In genomic region chr9:136359774-136360718, GRCh38 we compare ENCODE assay signal across 25 cellular contexts. TPM values are rescaled to one million over a fixed set of nuclear protein-coding genes. Genes with fewer than 3 reads are reported as not detected.
DNase-seq lines count a peak whose midpoint lies in the region; ATAC-seq, FAIRE-seq and TF ChIP-seq lines count a peak whose summit lies in the region.
"Had no signal": no experiment of that assay in that cellular context is flagged by ENCODE, and none has a peak within 500 bp of the region (broad histone marks: within the 10 kb centered on the region; RNA-seq: fewer than 3 reads in every experiment).

No MANE protein-coding gene starts in this region.

- H2AFZ ChIP-seq in HepG2 (ENCODE audit: low read length) = no peak overlapping the region

- no peak for FAIRE-seq in HepG2 (lab: Jason Lieb, UNC)
- FAIRE-seq: G401.6, H54 had no signal

- peaks cover 6% of the 10 kb centered on the region for H3K27me3 Mint-ChIP-seq in neural crest cell (ENCODE audit: low read depth)
- H3K27me3 Mint-ChIP-seq: activated CD4-positive, alpha-beta T cell treated with anti-CD3 and anti-CD28 coated beads, Interleukin-2, amount 10 ng/mL, durations not matched to agents 24 days and 14 days; CD4-positive, CD25-positive, alpha-beta regulatory T cell; naive thymus-derived CD8-positive, alpha-beta T cell had no signal

- TF ChIP-seq CTCF in HepG2 (CRISPR knock-in tag; IDR thresholded peaks at IDR 0.05) (no peak), right lobe of liver (IDR thresholded peaks at IDR 0.05) (no peak), neural crest cell (conservative IDR thresholded peaks at IDR 0.05) (no peak), uterus (IDR thresholded peaks at IDR 0.05) (no peak), vagina (IDR thresholded peaks at IDR 0.05) (no peak)

- POLR2A ChIA-PET in HepG2 (lab: Yijun Ruan, JAX) = no interaction called here

- no peaks in the 10 kb centered on the region for H3K79me2 ChIP-seq in HepG2 (ENCODE audit: insufficient read depth, low read length)

- DNase-seq in HepG2 (ENCODE audit: low spot score) = no peak
- no peak for DNase-seq in right lobe of liver
- no peak for DNase-seq in neural crest cell (ENCODE audit: low read depth, low spot score)
- no peak for DNase-seq in uterus
- DNase-seq in NCI-H446 treated with DMSO at 0.1 percent for 48 hours (lab: John Stamatoyannopoulos, UW) = no peak
- DNase-seq in vagina (ENCODE audit: extremely low spot score in 2 of 2) = no peak
- DNase-seq: activated CD4-positive, alpha-beta T cell treated with anti-CD3 and anti-CD28 coated beads, Interleukin-2, amount 10 ng/mL, durations not matched to agents 24 days and 14 days; activated naive CD4-positive, alpha-beta T cell treated with anti-CD3 and anti-CD28 coated beads for 36 hours; activated T-cell treated with anti-CD3 and anti-CD28 coated beads, Interleukin-2, amount 50 U/mL, for 72 hours; CD4-positive, CD25-positive, alpha-beta regulatory T cell; central memory CD4-positive, alpha-beta T cell; head of caudate nucleus; left colon; MM.1S; naive thymus-derived CD8-positive, alpha-beta T cell; NCI-H1436; NCI-H2107; NCI-H510A treated with DMSO at 0.1 percent for 48 hours; Peyer's patch; T-helper 2 cell had no signal

- H4K20me1 ChIP-seq in HepG2 (ENCODE audit: insufficient read depth, low read length) = no peaks in the 10 kb centered on the region

- H3K36me3 ChIP-seq in HepG2 (replicated peaks in 1 of 2; ENCODE audit: control insufficient read depth in 1 of 2, insufficient read depth in 2 of 2, low read length in 2 of 2) (no peaks in the 10 kb centered on the region), right lobe of liver (no peaks in the 10 kb centered on the region), uterus (no peaks in the 10 kb centered on the region), vagina (no peaks in the 10 kb centered on the region)
- H3K36me3 ChIP-seq: Peyer's patch had no signal

- no peak for ATAC-seq in HepG2
- no peak for ATAC-seq in right lobe of liver
- ATAC-seq: activated T-cell treated with anti-CD3 and anti-CD28 coated beads, Interleukin-2, amount 50 U/mL, for 72 hours; left colon; naive thymus-derived CD8-positive, alpha-beta T cell; right cardiac atrium had no signal

- peak overlapping the region; percentile 76 for H3K4me3 Mint-ChIP-seq in neural crest cell
- H3K4me3 Mint-ChIP-seq: activated CD4-positive, alpha-beta T cell treated with anti-CD3 and anti-CD28 coated beads, Interleukin-2, amount 10 ng/mL, durations not matched to agents 24 days and 14 days; activated naive CD4-positive, alpha-beta T cell treated with anti-CD3 and anti-CD28 coated beads for 36 hours; activated T-cell treated with anti-CD3 and anti-CD28 coated beads, Interleukin-2, amount 50 U/mL, for 72 hours; mesothelial cell of epicardium had no signal

- H3K4me3 ChIP-seq in HepG2 (replicated peaks in 1 of 3; ENCODE audit: insufficient read depth in 1 of 3, low read depth in 2 of 3, low read length in 3 of 3) (no peak overlapping the region), right lobe of liver (no peak overlapping the region), uterus (no peak overlapping the region), vagina (no peak overlapping the region)
- H3K4me3 ChIP-seq: Peyer's patch had no signal

- H3K9me3 ChIP-seq in HepG2 (ENCODE audit: low read length) (no peaks in the 10 kb centered on the region), right lobe of liver (no peaks in the 10 kb centered on the region), uterus (no peaks in the 10 kb centered on the region), vagina (no peaks in the 10 kb centered on the region)

- H3K36me3 Mint-ChIP-seq in neural crest cell (ENCODE audit: low read depth) = no peaks in the 10 kb centered on the region
- H3K36me3 Mint-ChIP-seq: CD4-positive, CD25-positive, alpha-beta regulatory T cell; mesothelial cell of epicardium; naive thymus-derived CD8-positive, alpha-beta T cell had no signal

- H3K9ac ChIP-seq in HepG2 (ENCODE audit: insufficient read depth, low read depth, low read length) = no peak overlapping the region

- no peak overlapping the region for H3K4me2 ChIP-seq in HepG2 (ENCODE audit: low read depth, low read length)

- no TSS peak for BruUV-seq in HepG2 (replicated peaks; lab: Mats Ljungman, UMichigan)

- in situ Hi-C loops in HepG2 (cut with HindIII; ENCODE audit: extremely low pct_ligation_motif_present, low pct_unique_long_range_greater_than_20kb) = no loop called here

- peaks cover 29% of the 10 kb centered on the region for H3K4me1 ChIP-seq in HepG2 (ENCODE audit: insufficient read depth, low read length)
- H3K4me1 ChIP-seq in right lobe of liver = peaks cover 0 to 8% (median 5%) of the 10 kb centered on the region in 4 donors
- no peaks in the 10 kb centered on the region for H3K4me1 ChIP-seq in uterus
- H3K4me1 ChIP-seq in vagina = peaks cover 37% of the 10 kb centered on the region

- peaks cover 5% of the 10 kb centered on the region for H3K4me1 Mint-ChIP-seq in neural crest cell

- no peak overlapping the region for H3K27ac Mint-ChIP-seq in neural crest cell (ENCODE audit: unreplicated experiment)
- H3K27ac Mint-ChIP-seq: activated CD4-positive, alpha-beta T cell treated with anti-CD3 and anti-CD28 coated beads, Interleukin-2, amount 10 ng/mL, durations not matched to agents 24 days and 14 days; activated naive CD4-positive, alpha-beta T cell treated with anti-CD3 and anti-CD28 coated beads for 36 hours; activated T-cell treated with anti-CD3 and anti-CD28 coated beads, Interleukin-2, amount 50 U/mL, for 72 hours; CD4-positive, CD25-positive, alpha-beta regulatory T cell; mesothelial cell of epicardium; naive thymus-derived CD8-positive, alpha-beta T cell had no signal

- H3K9me3 Mint-ChIP-seq in neural crest cell = no peaks in the 10 kb centered on the region
- H3K9me3 Mint-ChIP-seq: activated CD4-positive, alpha-beta T cell treated with anti-CD3 and anti-CD28 coated beads, Interleukin-2, amount 10 ng/mL, durations not matched to agents 24 days and 14 days; activated naive CD4-positive, alpha-beta T cell treated with anti-CD3 and anti-CD28 coated beads for 36 hours; activated T-cell treated with anti-CD3 and anti-CD28 coated beads, Interleukin-2, amount 50 U/mL, for 72 hours; CD4-positive, CD25-positive, alpha-beta regulatory T cell; mesothelial cell of epicardium; naive thymus-derived CD8-positive, alpha-beta T cell had no signal

- H3K27me3 ChIP-seq in HepG2 (ENCODE audit: control insufficient read depth in 1 of 2, insufficient read depth in 2 of 2, low read length in 2 of 2) = no peaks in the 10 kb centered on the region
- H3K27me3 ChIP-seq in right lobe of liver = no peaks in the 10 kb centered on the region
- H3K27me3 ChIP-seq in uterus = no peaks in the 10 kb centered on the region
- H3K27me3 ChIP-seq in vagina = no peaks in the 10 kb centered on the region
- H3K27me3 ChIP-seq: Peyer's patch had no signal

- TF ChIP-seq EP300 in HepG2 (IDR thresholded peaks at IDR 0.05; ENCODE audit: low read depth in 2 of 2, low read length in 2 of 2) = no peak
- TF ChIP-seq EP300 in HepG2 (CRISPR knock-in tag; IDR thresholded peaks at IDR 0.05; ENCODE audit: borderline replicate concordance) = no peak

- 84% methylated on average over 21 of the region's 38 CpGs for WGBS in HepG2 (ENCODE audit: low lambda C conversion rate)
- WGBS in right lobe of liver (ENCODE audit: insufficient coverage, low coverage, low lambda C conversion rate, missing lambda C conversion rate) = 95% methylated on average over 8 of the region's 38 CpGs

- CTCF ChIA-PET in HepG2 (lab: Yijun Ruan, JAX; ENCODE audit: low intra/inter-chr PET ratio, low total read pairs) = no interaction called here

- TF ChIP-seq POLR2A in HepG2 (IDR thresholded peaks at IDR 0.05; ENCODE audit: insufficient read depth in 1 of 2, low read depth in 2 of 2, low read length in 2 of 2) = no peak
- TF ChIP-seq POLR2A in right lobe of liver (IDR thresholded peaks at IDR 0.05) = no peak
- no peak for TF ChIP-seq POLR2A in uterus (IDR thresholded peaks at IDR 0.05)
- TF ChIP-seq POLR2A in vagina (IDR thresholded peaks at IDR 0.05) = no peak

- intact Hi-C loops in HepG2 (cut with micrococcal nuclease; ENCODE audit: unreplicated experiment) = no loop called here
- intact Hi-C loops in right lobe of liver (cut with DNase I) = no loop called here
- intact Hi-C loops in uterus (cut with DNase I; ENCODE audit: low total_unique reads) = no loop called here
- intact Hi-C loops in vagina (cut with DNase I) = loop anchor here (5.0 to 10.0 kb wide), 2 partner anchors 45 to 1613 kb away; no protein-coding TSS in a partner anchor

- no peak overlapping the region for H3K27ac ChIP-seq in HepG2 (ENCODE audit: extremely low read length, insufficient read depth, low read length)
- no peak overlapping the region for H3K27ac ChIP-seq in right lobe of liver
- H3K27ac ChIP-seq in uterus = peak overlapping the region; percentile 56 to 94
- H3K27ac ChIP-seq in vagina = no peak overlapping the region

- no peak for TF ChIP-seq RAD21 in HepG2 (CRISPR knock-in tag; IDR thresholded peaks at IDR 0.05)

RNA-seq across cellular contexts. Expression of gene DNLZ, which starts 3.5 kb away (rescaled TPM):
- 5.4 and 8.0 TPM in 2 replicates for total RNA-seq in HepG2 (2016; rRNA removed; fragmentation: Illumina TruSeq; extraction: Trizol)
- 8.5 and 9.7 TPM in 2 replicates for total RNA-seq in HepG2 (2016; cell fraction: cytosol; rRNA removed; fragmentation: Illumina TruSeq; extraction: Trizol; ENCODE audit: low read depth)
- 5.7 and 10.6 TPM in 2 replicates for total RNA-seq in HepG2 (2016; cell fraction: insoluble cytoplasmic fraction; rRNA removed; fragmentation: Illumina TruSeq; extraction: Trizol)
- 8.2 and 10.5 TPM in 2 replicates for total RNA-seq in HepG2 (2016; cell fraction: membrane; rRNA removed; fragmentation: Illumina TruSeq; extraction: Trizol)
- total RNA-seq in HepG2 (2016; cell fraction: nucleus; rRNA removed; fragmentation: Illumina TruSeq; extraction: Trizol) = 2.7 and 3.8 TPM in 2 replicates
- 3.4 and 4.5 TPM in 2 replicates for polyA plus RNA-seq in HepG2 (2011; rRNA removed)
- 1.9 and 8.6 TPM in 2 replicates for polyA plus RNA-seq in HepG2 (2011; cell fraction: cytosol; rRNA removed)
- polyA plus RNA-seq in HepG2 (2011; cell fraction: nucleus; rRNA removed) = 4.9 and 10.5 TPM in 2 replicates
- polyA plus RNA-seq in HepG2 (2012) = 1.9 and 2.8 TPM in 2 replicates
- 8.4 and 8.5 TPM in 2 replicates for polyA plus RNA-seq in HepG2 (2016; cell fraction: cytosol; fragmentation: Illumina TruSeq; extraction: Trizol; ENCODE audit: low read depth)
- 4.0 and 5.1 TPM in 2 replicates for polyA plus RNA-seq in HepG2 (2016; cell fraction: insoluble cytoplasmic fraction; fragmentation: Illumina TruSeq; extraction: Trizol; ENCODE audit: low read depth)
- 6.4 and 6.8 TPM in 2 replicates for polyA plus RNA-seq in HepG2 (2016; cell fraction: membrane; fragmentation: Illumina TruSeq; extraction: Trizol; ENCODE audit: low read depth)
- polyA plus RNA-seq in HepG2 (2016; cell fraction: nucleus; fragmentation: Illumina TruSeq; extraction: Trizol; ENCODE audit: insufficient read depth, low read depth) = 5.5 and 7.2 TPM in 2 replicates
- 0.90 and 2.5 TPM in 2 replicates for polyA minus RNA-seq in HepG2 (2011; rRNA and poly(A)+ RNA removed; ENCODE audit: low replicate concordance)
- polyA minus RNA-seq in HepG2 (2011; cell fraction: cytosol; rRNA and poly(A)+ RNA removed) = 1.3 TPM in 1 of 2 replicates, not detected in the other
- 2.6 and 2.8 TPM in 2 replicates for polyA minus RNA-seq in HepG2 (2011; cell fraction: nucleus; rRNA and poly(A)+ RNA removed)
- 10 to 100 TPM in 3 of 6 experiments, 1 to 10 TPM in 3; 5.0 to 26.0 (median 10.4) TPM for total RNA-seq in right lobe of liver
- total RNA-seq in neural crest cell = 21.3 and 21.7 TPM in 2 replicates
- total RNA-seq in uterus = 10 to 100 TPM in 3 of 4 donors, 1 to 10 TPM in 1; 6.8 to 29.4 (median 27.3) TPM
- 25.0 TPM for total RNA-seq in vagina

RNA-seq across cellular contexts. Expression of gene CARD9, which starts 13.4 kb away (rescaled TPM):
- total RNA-seq in HepG2 (2016; rRNA removed; fragmentation: Illumina TruSeq; extraction: Trizol) (3.6 and 7.4 TPM in 2 replicates), right lobe of liver (1 to 10 TPM in 3 of 6 experiments, under 1 TPM in 3; 0.48 to 1.6 (median 1.1) TPM), neural crest cell (1.3 and 1.4 TPM in 2 replicates), uterus (10 to 100 TPM in 1 of 4 donors, 1 to 10 TPM in 2, under 1 TPM in 1; under 0.01 to 10.6 (median 2.5) TPM), vagina (16.9 TPM)
- total RNA-seq in HepG2 (2016; cell fraction: cytosol; rRNA removed; fragmentation: Illumina TruSeq; extraction: Trizol; ENCODE audit: low read depth) = 2.1 TPM in 2 replicates
- total RNA-seq in HepG2 (2016; cell fraction: insoluble cytoplasmic fraction; rRNA removed; fragmentation: Illumina TruSeq; extraction: Trizol) = 3.4 and 7.7 TPM in 2 replicates
- total RNA-seq in HepG2 (2016; cell fraction: membrane; rRNA removed; fragmentation: Illumina TruSeq; extraction: Trizol) = 1.7 and 2.5 TPM in 2 replicates
- 7.9 and 8.9 TPM in 2 replicates for total RNA-seq in HepG2 (2016; cell fraction: nucleus; rRNA removed; fragmentation: Illumina TruSeq; extraction: Trizol)
- polyA plus RNA-seq in HepG2 (2011; rRNA removed) = 3.3 and 7.2 TPM in 2 replicates
- polyA plus RNA-seq in HepG2 (2011; cell fraction: cytosol; rRNA removed) = 1.3 and 2.2 TPM in 2 replicates
- polyA plus RNA-seq in HepG2 (2011; cell fraction: nucleus; rRNA removed) = 51.0 and 60.5 TPM in 2 replicates
- polyA plus RNA-seq in HepG2 (2012) = 2.6 and 4.5 TPM in 2 replicates
- 0.79 and 1.0 TPM in 2 replicates for polyA plus RNA-seq in HepG2 (2016; cell fraction: cytosol; fragmentation: Illumina TruSeq; extraction: Trizol; ENCODE audit: low read depth)
- polyA plus RNA-seq in HepG2 (2016; cell fraction: insoluble cytoplasmic fraction; fragmentation: Illumina TruSeq; extraction: Trizol; ENCODE audit: low read depth) = 2.6 and 5.2 TPM in 2 replicates
- 0.66 and 0.74 TPM in 2 replicates for polyA plus RNA-seq in HepG2 (2016; cell fraction: membrane; fragmentation: Illumina TruSeq; extraction: Trizol; ENCODE audit: low read depth)
- 23.4 and 24.3 TPM in 2 replicates for polyA plus RNA-seq in HepG2 (2016; cell fraction: nucleus; fragmentation: Illumina TruSeq; extraction: Trizol; ENCODE audit: insufficient read depth, low read depth)
- 2.0 and 6.6 TPM in 2 replicates for polyA minus RNA-seq in HepG2 (2011; rRNA and poly(A)+ RNA removed; ENCODE audit: low replicate concordance)
- polyA minus RNA-seq in HepG2 (2011; cell fraction: cytosol; rRNA and poly(A)+ RNA removed) = 0.62 and 0.99 TPM in 2 replicates
- polyA minus RNA-seq in HepG2 (2011; cell fraction: nucleus; rRNA and poly(A)+ RNA removed) = 8.3 and 8.4 TPM in 2 replicates
- total RNA-seq: SK-MEL-5 had no signal

RNA-seq across cellular contexts. Expression of gene GPSM1, which starts 32.7 kb away (rescaled TPM):
- total RNA-seq in HepG2 (2016; rRNA removed; fragmentation: Illumina TruSeq; extraction: Trizol) (0.59 and 1.0 TPM in 2 replicates), right lobe of liver (1 to 10 TPM; 1.3 to 4.8 (median 4.1) TPM), neural crest cell (50.8 and 56.7 TPM in 2 replicates), uterus (10 to 100 TPM in 2 of 4 donors, 1 to 10 TPM in 2; 4.4 to 43.6 (median 24.1) TPM), vagina (35.4 TPM)
- 0.26 and 0.30 TPM in 2 replicates for total RNA-seq in HepG2 (2016; cell fraction: cytosol; rRNA removed; fragmentation: Illumina TruSeq; extraction: Trizol; ENCODE audit: low read depth)
- 0.55 and 1.1 TPM in 2 replicates for total RNA-seq in HepG2 (2016; cell fraction: insoluble cytoplasmic fraction; rRNA removed; fragmentation: Illumina TruSeq; extraction: Trizol)
- total RNA-seq in HepG2 (2016; cell fraction: membrane; rRNA removed; fragmentation: Illumina TruSeq; extraction: Trizol) = 0.53 and 0.72 TPM in 2 replicates
- 0.72 and 0.81 TPM in 2 replicates for total RNA-seq in HepG2 (2016; cell fraction: nucleus; rRNA removed; fragmentation: Illumina TruSeq; extraction: Trizol)
- 2.4 and 3.4 TPM in 2 replicates for polyA plus RNA-seq in HepG2 (2011; rRNA removed)
- polyA plus RNA-seq in HepG2 (2011; cell fraction: cytosol; rRNA removed) = 1.6 and 2.7 TPM in 2 replicates
- polyA plus RNA-seq in HepG2 (2011; cell fraction: nucleus; rRNA removed) = 11.3 and 15.0 TPM in 2 replicates
- 1.2 and 1.6 TPM in 2 replicates for polyA plus RNA-seq in HepG2 (2012)
- 0.28 and 0.43 TPM in 2 replicates for polyA plus RNA-seq in HepG2 (2016; cell fraction: cytosol; fragmentation: Illumina TruSeq; extraction: Trizol; ENCODE audit: low read depth)
- polyA plus RNA-seq in HepG2 (2016; cell fraction: insoluble cytoplasmic fraction; fragmentation: Illumina TruSeq; extraction: Trizol; ENCODE audit: low read depth) = 0.72 and 1.2 TPM in 2 replicates
- polyA plus RNA-seq in HepG2 (2016; cell fraction: membrane; fragmentation: Illumina TruSeq; extraction: Trizol; ENCODE audit: low read depth) = 0.61 and 1.2 TPM in 2 replicates
- polyA plus RNA-seq in HepG2 (2016; cell fraction: nucleus; fragmentation: Illumina TruSeq; extraction: Trizol; ENCODE audit: insufficient read depth, low read depth) = 3.5 and 3.8 TPM in 2 replicates
- polyA minus RNA-seq in HepG2 (2011; rRNA and poly(A)+ RNA removed; ENCODE audit: low replicate concordance) = 2.9 and 5.8 TPM in 2 replicates
- polyA minus RNA-seq in HepG2 (2011; cell fraction: cytosol; rRNA and poly(A)+ RNA removed) = 1.4 and 1.6 TPM in 2 replicates
- polyA minus RNA-seq in HepG2 (2011; cell fraction: nucleus; rRNA and poly(A)+ RNA removed) = 1.7 TPM in 2 replicates

RNA-seq across cellular contexts. Expression of gene SNAPC4, which starts 39.9 kb away (rescaled TPM):
- total RNA-seq in HepG2 (2016; rRNA removed; fragmentation: Illumina TruSeq; extraction: Trizol) = 4.3 and 6.0 TPM in 2 replicates
- total RNA-seq in HepG2 (2016; cell fraction: cytosol; rRNA removed; fragmentation: Illumina TruSeq; extraction: Trizol; ENCODE audit: low read depth) = 0.51 and 0.88 TPM in 2 replicates
- 3.9 and 6.1 TPM in 2 replicates for total RNA-seq in HepG2 (2016; cell fraction: insoluble cytoplasmic fraction; rRNA removed; fragmentation: Illumina TruSeq; extraction: Trizol)
- total RNA-seq in HepG2 (2016; cell fraction: membrane; rRNA removed; fragmentation: Illumina TruSeq; extraction: Trizol) = 1.5 TPM in 2 replicates
- total RNA-seq in HepG2 (2016; cell fraction: nucleus; rRNA removed; fragmentation: Illumina TruSeq; extraction: Trizol) = 7.0 and 9.4 TPM in 2 replicates
- polyA plus RNA-seq in HepG2 (2011; rRNA removed) = 2.0 and 3.3 TPM in 2 replicates
- polyA plus RNA-seq in HepG2 (2011; cell fraction: cytosol; rRNA removed) = 1.0 and 1.7 TPM in 2 replicates
- polyA plus RNA-seq in HepG2 (2011; cell fraction: nucleus; rRNA removed) = 20.5 and 27.4 TPM in 2 replicates
- 3.3 TPM in 2 replicates for polyA plus RNA-seq in HepG2 (2012)
- polyA plus RNA-seq in HepG2 (2016; cell fraction: cytosol; fragmentation: Illumina TruSeq; extraction: Trizol; ENCODE audit: low read depth) = 0.61 and 0.67 TPM in 2 replicates
- 3.3 and 4.8 TPM in 2 replicates for polyA plus RNA-seq in HepG2 (2016; cell fraction: insoluble cytoplasmic fraction; fragmentation: Illumina TruSeq; extraction: Trizol; ENCODE audit: low read depth)
- polyA plus RNA-seq in HepG2 (2016; cell fraction: membrane; fragmentation: Illumina TruSeq; extraction: Trizol; ENCODE audit: low read depth) = 1.2 and 1.3 TPM in 2 replicates
- polyA plus RNA-seq in HepG2 (2016; cell fraction: nucleus; fragmentation: Illumina TruSeq; extraction: Trizol; ENCODE audit: insufficient read depth, low read depth) = 37.0 and 38.1 TPM in 2 replicates
- polyA minus RNA-seq in HepG2 (2011; rRNA and poly(A)+ RNA removed; ENCODE audit: low replicate concordance) = 1.5 and 5.2 TPM in 2 replicates
- 0.53 and 1.1 TPM in 2 replicates for polyA minus RNA-seq in HepG2 (2011; cell fraction: cytosol; rRNA and poly(A)+ RNA removed)
- polyA minus RNA-seq in HepG2 (2011; cell fraction: nucleus; rRNA and poly(A)+ RNA removed) = 6.3 and 6.8 TPM in 2 replicates
- total RNA-seq in right lobe of liver = 1 to 10 TPM; 3.8 to 6.5 (median 5.4) TPM
- total RNA-seq in neural crest cell = 18.2 and 19.0 TPM in 2 replicates
- total RNA-seq in uterus = 10 to 100 TPM in 2 of 4 donors, 1 to 10 TPM in 1, under 1 TPM in 1; 0.51 to 12.5 (median 7.7) TPM
- 3.2 TPM for total RNA-seq in vagina

RNA-seq across cellular contexts. Expression of gene ENTR1, which starts 50.4 kb away (rescaled TPM):
- total RNA-seq in HepG2 (2016; rRNA removed; fragmentation: Illumina TruSeq; extraction: Trizol) (56.6 and 76.4 TPM in 2 replicates), right lobe of liver (10 to 100 TPM; 27.9 to 53.5 (median 35.4) TPM), neural crest cell (84.1 and 89.3 TPM in 2 replicates), uterus (10 to 100 TPM; 19.5 to 44.0 (median 21.2) TPM), vagina (60.4 TPM)
- 47.6 and 52.6 TPM in 2 replicates for total RNA-seq in HepG2 (2016; cell fraction: cytosol; rRNA removed; fragmentation: Illumina TruSeq; extraction: Trizol; ENCODE audit: low read depth)
- 51.9 and 75.7 TPM in 2 replicates for total RNA-seq in HepG2 (2016; cell fraction: insoluble cytoplasmic fraction; rRNA removed; fragmentation: Illumina TruSeq; extraction: Trizol)
- total RNA-seq in HepG2 (2016; cell fraction: membrane; rRNA removed; fragmentation: Illumina TruSeq; extraction: Trizol) = 90.1 and 92.9 TPM in 2 replicates
- 59.2 and 73.6 TPM in 2 replicates for total RNA-seq in HepG2 (2016; cell fraction: nucleus; rRNA removed; fragmentation: Illumina TruSeq; extraction: Trizol)
- polyA plus RNA-seq in HepG2 (2011; rRNA removed) = 70.1 and 84.2 TPM in 2 replicates
- polyA plus RNA-seq in HepG2 (2011; cell fraction: cytosol; rRNA removed) = 35.5 and 40.6 TPM in 2 replicates
- polyA plus RNA-seq in HepG2 (2011; cell fraction: nucleus; rRNA removed) = 236 and 246 TPM in 2 replicates
- 48.1 and 65.0 TPM in 2 replicates for polyA plus RNA-seq in HepG2 (2012)
- 47.0 and 48.8 TPM in 2 replicates for polyA plus RNA-seq in HepG2 (2016; cell fraction: cytosol; fragmentation: Illumina TruSeq; extraction: Trizol; ENCODE audit: low read depth)
- polyA plus RNA-seq in HepG2 (2016; cell fraction: insoluble cytoplasmic fraction; fragmentation: Illumina TruSeq; extraction: Trizol; ENCODE audit: low read depth) = 57.5 and 58.8 TPM in 2 replicates
- polyA plus RNA-seq in HepG2 (2016; cell fraction: membrane; fragmentation: Illumina TruSeq; extraction: Trizol; ENCODE audit: low read depth) = 70.9 TPM in 2 replicates
- 178 and 194 TPM in 2 replicates for polyA plus RNA-seq in HepG2 (2016; cell fraction: nucleus; fragmentation: Illumina TruSeq; extraction: Trizol; ENCODE audit: insufficient read depth, low read depth)
- 57.8 and 122 TPM in 2 replicates for polyA minus RNA-seq in HepG2 (2011; rRNA and poly(A)+ RNA removed; ENCODE audit: low replicate concordance)
- polyA minus RNA-seq in HepG2 (2011; cell fraction: cytosol; rRNA and poly(A)+ RNA removed) = 17.6 and 22.7 TPM in 2 replicates
- 46.1 and 48.1 TPM in 2 replicates for polyA minus RNA-seq in HepG2 (2011; cell fraction: nucleus; rRNA and poly(A)+ RNA removed)

Comparison
In these comparisons a context has a peak if more than half of its experiments do, and no peak if none do; other contexts are left out.
1. H3K27ac ChIP-seq: peak in uterus (2 of 2); none in HepG2 (single experiment), right lobe of liver (0 of 3) and vagina (single experiment).